ENCODE assay signal across 1 cellular context in genomic region chr19:47600246-47601179, GRCh38.
TF ChIP-seq lines count a peak whose summit lies in the region.

No MANE protein-coding gene starts in this region.

TF ChIP-seq in HepG2, 621 proteins besides CTCF, POLR2A, EP300 and RAD21 (continued from another document and continues in another):
- TF ChIP-seq, protein P1, sequence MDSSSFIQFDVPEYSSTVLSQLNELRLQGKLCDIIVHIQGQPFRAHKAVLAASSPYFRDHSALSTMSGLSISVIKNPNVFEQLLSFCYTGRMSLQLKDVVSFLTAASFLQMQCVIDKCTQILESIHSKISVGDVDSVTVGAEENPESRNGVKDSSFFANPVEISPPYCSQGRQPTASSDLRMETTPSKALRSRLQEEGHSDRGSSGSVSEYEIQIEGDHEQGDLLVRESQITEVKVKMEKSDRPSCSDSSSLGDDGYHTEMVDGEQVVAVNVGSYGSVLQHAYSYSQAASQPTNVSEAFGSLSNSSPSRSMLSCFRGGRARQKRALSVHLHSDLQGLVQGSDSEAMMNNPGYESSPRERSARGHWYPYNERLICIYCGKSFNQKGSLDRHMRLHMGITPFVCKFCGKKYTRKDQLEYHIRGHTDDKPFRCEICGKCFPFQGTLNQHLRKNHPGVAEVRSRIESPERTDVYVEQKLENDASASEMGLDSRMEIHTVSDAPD (CRISPR knock-in tag; IDR thresholded peaks at IDR 0.05): peak; percentile 48; the same call in 1 of the 2 replicates
- TF ChIP-seq ZBTB21 (CRISPR knock-in tag; IDR thresholded peaks at IDR 0.05) (0 out of 2 replicates have a peak, but pooled peaks have one; percentile 13), RBFOX2 (IDR thresholded peaks at IDR 0.05; ENCODE audit: low read depth, low read length) (peak; percentile 87), LCORL (IDR thresholded peaks at IDR 0.05) (no peak), LCORL (CRISPR knock-in tag; IDR thresholded peaks at IDR 0.05) (peak; percentile 87), ZNF136 (CRISPR knock-in tag; IDR thresholded peaks at IDR 0.05; ENCODE audit: low read depth) (peak; percentile 35; the same call in 1 of the 2 replicates), PHF5A (CRISPR knock-in tag; IDR thresholded peaks at IDR 0.05; ENCODE audit: low read depth, unreplicated experiment) (peak; percentile 33), REST (IDR thresholded peaks at IDR 0.05; ENCODE audit: borderline replicate concordance in 1 of 2, low read depth in 1 of 2, low read length in 2 of 2) (peak in 1 of 2 experiments; percentile 41; a peak in 1 of 4 replicates), SAFB2 (CRISPR knock-in tag; IDR thresholded peaks at IDR 0.05; ENCODE audit: borderline replicate concordance, low read depth) (no peak; the same call in 1 of the 2 replicates), PBX3 (CRISPR knock-in tag; IDR thresholded peaks at IDR 0.05; ENCODE audit: borderline replicate concordance) (0 out of 2 replicates have a peak, but pooled peaks have one; percentile 20), NRL (CRISPR knock-in tag; IDR thresholded peaks at IDR 0.05; ENCODE audit: borderline replicate concordance) (no peak), ARID3A (IDR thresholded peaks at IDR 0.05; ENCODE audit: low read depth, low read length) (peak; percentile 13; the same call in 1 of the 2 replicates), BCL6 (CRISPR knock-in tag; IDR thresholded peaks at IDR 0.05) (0 out of 2 replicates have a peak, but pooled peaks have one; percentile 3), TCF7 (IDR thresholded peaks at IDR 0.05; ENCODE audit: low read depth) (no peak), ERF (CRISPR knock-in tag; IDR thresholded peaks at IDR 0.05) (peak; percentile 50; the same call in 1 of the 2 replicates), CBX5 (CRISPR knock-in tag; IDR thresholded peaks at IDR 0.05; ENCODE audit: borderline replicate concordance) (no peak), ZFP90 (CRISPR knock-in tag; IDR thresholded peaks at IDR 0.05; ENCODE audit: borderline replicate concordance) (peak; percentile 66; the same call in 1 of the 2 replicates), ZBTB14 (CRISPR knock-in tag; IDR thresholded peaks at IDR 0.05) (no peak), ZNF12 (CRISPR knock-in tag; IDR thresholded peaks at IDR 0.05) (no peak), HNRNPK (IDR thresholded peaks at IDR 0.05; ENCODE audit: low read depth, low read length, poor library complexity, severe bottlenecking) (peak; percentile 65), ZNF350 (CRISPR knock-in tag; IDR thresholded peaks at IDR 0.05; ENCODE audit: borderline replicate concordance, low read depth) (no peak), PAF1 (CRISPR knock-in tag; IDR thresholded peaks at IDR 0.05) (no peak), CCDC6 (CRISPR knock-in tag; IDR thresholded peaks at IDR 0.05) (peak; percentile 87; the same call in 1 of the 2 replicates), EHMT2 (IDR thresholded peaks at IDR 0.05; ENCODE audit: borderline replicate concordance, low read depth, low read length) (no peak; the same call in 1 of the 2 replicates), PAX8 (CRISPR knock-in tag; IDR thresholded peaks at IDR 0.05; ENCODE audit: borderline replicate concordance) (no peak), ISX (CRISPR knock-in tag; conservative IDR thresholded peaks at IDR 0.05) (no peak), SNAI1 (CRISPR knock-in tag; IDR thresholded peaks at IDR 0.05; ENCODE audit: borderline replicate concordance) (no peak), ZNF660 (CRISPR knock-in tag; IDR thresholded peaks at IDR 0.05; ENCODE audit: borderline replicate concordance, low read depth) (no peak), NONO (IDR thresholded peaks at IDR 0.05) (no peak), NONO (CRISPR knock-in tag; conservative IDR thresholded peaks at IDR 0.05) (peak; percentile 76), ZNF672 (CRISPR knock-in tag; IDR thresholded peaks at IDR 0.05) (no peak), ZNF430 (CRISPR knock-in tag; IDR thresholded peaks at IDR 0.05) (peak; percentile 80), RFXAP (CRISPR knock-in tag; IDR thresholded peaks at IDR 0.05; ENCODE audit: borderline replicate concordance) (peak; percentile 64; the same call in 1 of the 2 replicates), GTF3A (CRISPR knock-in tag; conservative IDR thresholded peaks at IDR 0.05) (no peak), MEIS2 (CRISPR knock-in tag; IDR thresholded peaks at IDR 0.05) (no peak), ZNF414 (CRISPR knock-in tag; IDR thresholded peaks at IDR 0.05) (0 out of 2 replicates have a peak, but pooled peaks have one; percentile 50), HOXD1 (CRISPR knock-in tag; IDR thresholded peaks at IDR 0.05) (no peak), PHF20 (CRISPR knock-in tag; IDR thresholded peaks at IDR 0.05) (peak; percentile 60; the same call in 1 of the 2 replicates), ZNF382 (CRISPR knock-in tag; IDR thresholded peaks at IDR 0.05; ENCODE audit: borderline replicate concordance) (no peak), FOXP4 (CRISPR knock-in tag; IDR thresholded peaks at IDR 0.05) (peak; percentile 44; the same call in 1 of the 2 replicates), YEATS2 (CRISPR knock-in tag; IDR thresholded peaks at IDR 0.05; ENCODE audit: borderline replicate concordance) (peak; percentile 64; the same call in 1 of the 2 replicates), HMGA1 (CRISPR knock-in tag; conservative IDR thresholded peaks at IDR 0.05) (no peak), NCOR1 (IDR thresholded peaks at IDR 0.05; ENCODE audit: borderline replicate concordance, low read length) (peak; percentile 28; the same call in 1 of the 2 replicates), PRDM4 (CRISPR knock-in tag; IDR thresholded peaks at IDR 0.05; ENCODE audit: borderline replicate concordance) (no peak), ZNF20 (CRISPR knock-in tag; IDR thresholded peaks at IDR 0.05) (no peak), ZNF274 (CRISPR knock-in tag; IDR thresholded peaks at IDR 0.05) (0 out of 2 replicates have a peak, but pooled peaks have one; percentile 72), TBX3 (IDR thresholded peaks at IDR 0.05; ENCODE audit: borderline replicate concordance) (no peak)
- TF ChIP-seq, protein P2, sequence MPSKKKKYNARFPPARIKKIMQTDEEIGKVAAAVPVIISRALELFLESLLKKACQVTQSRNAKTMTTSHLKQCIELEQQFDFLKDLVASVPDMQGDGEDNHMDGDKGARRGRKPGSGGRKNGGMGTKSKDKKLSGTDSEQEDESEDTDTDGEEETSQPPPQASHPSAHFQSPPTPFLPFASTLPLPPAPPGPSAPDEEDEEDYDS (CRISPR knock-in tag; IDR thresholded peaks at IDR 0.05): peak; percentile 96
- TF ChIP-seq, protein P3, sequence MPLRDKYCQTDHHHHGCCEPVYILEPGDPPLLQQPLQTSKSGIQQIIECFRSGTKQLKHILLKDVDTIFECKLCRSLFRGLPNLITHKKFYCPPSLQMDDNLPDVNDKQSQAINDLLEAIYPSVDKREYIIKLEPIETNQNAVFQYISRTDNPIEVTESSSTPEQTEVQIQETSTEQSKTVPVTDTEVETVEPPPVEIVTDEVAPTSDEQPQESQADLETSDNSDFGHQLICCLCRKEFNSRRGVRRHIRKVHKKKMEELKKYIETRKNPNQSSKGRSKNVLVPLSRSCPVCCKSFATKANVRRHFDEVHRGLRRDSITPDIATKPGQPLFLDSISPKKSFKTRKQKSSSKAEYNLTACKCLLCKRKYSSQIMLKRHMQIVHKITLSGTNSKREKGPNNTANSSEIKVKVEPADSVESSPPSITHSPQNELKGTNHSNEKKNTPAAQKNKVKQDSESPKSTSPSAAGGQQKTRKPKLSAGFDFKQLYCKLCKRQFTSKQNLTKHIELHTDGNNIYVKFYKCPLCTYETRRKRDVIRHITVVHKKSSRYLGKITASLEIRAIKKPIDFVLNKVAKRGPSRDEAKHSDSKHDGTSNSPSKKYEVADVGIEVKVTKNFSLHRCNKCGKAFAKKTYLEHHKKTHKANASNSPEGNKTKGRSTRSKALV (CRISPR knock-in tag; IDR thresholded peaks at IDR 0.05): peak; percentile 88; the same call in 1 of the 2 replicates
